ENCODE assay signal across 23 cellular contexts in the genomic region with DNA sequence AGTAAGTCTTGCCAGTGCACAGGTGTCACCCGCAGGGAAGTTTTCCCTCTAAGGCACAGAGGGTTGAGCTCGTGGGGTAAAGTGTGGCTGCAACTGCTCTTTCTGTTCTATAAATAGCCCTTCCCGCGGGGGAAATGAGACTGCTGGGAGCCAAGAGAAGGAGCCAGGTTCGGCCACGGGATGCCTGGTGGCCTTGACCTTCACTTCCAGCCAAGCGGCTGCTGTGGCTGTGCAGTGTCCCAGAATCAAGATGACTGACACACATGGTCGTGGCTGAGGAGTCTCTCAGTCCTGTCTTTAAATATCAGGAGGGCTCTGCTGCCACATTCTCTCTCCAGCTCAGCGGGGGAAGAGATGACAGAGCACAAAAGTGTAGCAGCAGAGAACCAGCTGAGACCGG.
A peak's percentile ranks its signal among the peaks of the same experiment; 100 is the strongest.
DNase-seq lines count a peak whose midpoint lies in the region; ATAC-seq and TF ChIP-seq lines count a peak whose summit lies in the region.
"Had no signal": no experiment of that assay in that cellular context is flagged by ENCODE, and none has a peak within 500 bp of the region (broad histone marks: within the 10 kb centered on the region; RNA-seq: fewer than 3 reads in every experiment).

No MANE protein-coding gene starts in this region.

- H3K36me3 ChIP-seq in cardiac muscle cell: no peaks in the 10 kb centered on the region
- H3K36me3 ChIP-seq: upper lobe of left lung had no signal

- ATAC-seq in natural killer cell treated with Interleukin-12 subunit alpha and Interleukin-12 subunit beta and Interleukin-15 and Interleukin-18, amount 100 ng/mL, for 72 hours: no peak
- no peak for ATAC-seq in natural killer cell
- ATAC-seq in GM21526 (IDR thresholded peaks at IDR 0.05; ENCODE audit: low FRiP score, unreplicated experiment): no peak
- no peak for ATAC-seq in HG03039 (IDR thresholded peaks at IDR 0.05; ENCODE audit: unreplicated experiment)
- no peak for ATAC-seq in GM21529 (IDR thresholded peaks at IDR 0.05; ENCODE audit: unreplicated experiment)
- ATAC-seq: esophagus mucosa had no signal

- no peak for TF ChIP-seq CTCF in natural killer cell (IDR thresholded peaks at IDR 0.05)
- TF ChIP-seq CTCF in cardiac muscle cell (IDR thresholded peaks at IDR 0.05; ENCODE audit: low read depth, low read length): no peak

- no peak overlapping the region for H3K27ac Mint-ChIP-seq in natural killer cell treated with Interleukin-12 subunit alpha and Interleukin-12 subunit beta and Interleukin-15 and Interleukin-18, amount 100 ng/mL, for 72 hours
- H3K27ac Mint-ChIP-seq in natural killer cell: no peak overlapping the region
- H3K27ac Mint-ChIP-seq: activated B cell treated with CpG ODN at 0.5 μM for 24 hours; activated naive CD4-positive, alpha-beta T cell treated with anti-CD3 and anti-CD28 coated beads for 36 hours; endodermal cell; HFFc6 had no signal

- H3K27me3 ChIP-seq in cardiac muscle cell: no peaks in the 10 kb centered on the region
- H3K27me3 ChIP-seq: hepatocyte, upper lobe of left lung had no signal

- peak overlapping the region; percentile 14 for H3K27ac ChIP-seq in cardiac muscle cell
- H3K27ac ChIP-seq: C4-2B, hepatocyte, KMS-11, upper lobe of left lung had no signal

- no peak overlapping the region for H3K4me3 Mint-ChIP-seq in natural killer cell treated with Interleukin-12 subunit alpha and Interleukin-12 subunit beta and Interleukin-15 and Interleukin-18, amount 100 ng/mL, for 72 hours
- no peak overlapping the region for H3K4me3 Mint-ChIP-seq in natural killer cell
- H3K4me3 Mint-ChIP-seq: activated B cell treated with CpG ODN at 0.5 μM for 24 hours; activated naive CD4-positive, alpha-beta T cell treated with anti-CD3 and anti-CD28 coated beads for 36 hours; endodermal cell; HFFc6 had no signal

- H3K9me3 Mint-ChIP-seq in natural killer cell treated with Interleukin-12 subunit alpha and Interleukin-12 subunit beta and Interleukin-15 and Interleukin-18, amount 100 ng/mL, for 72 hours: no peaks in the 10 kb centered on the region
- no peaks in the 10 kb centered on the region for H3K9me3 Mint-ChIP-seq in natural killer cell
- H3K9me3 Mint-ChIP-seq: activated B cell treated with CpG ODN at 0.5 μM for 24 hours; activated naive CD4-positive, alpha-beta T cell treated with anti-CD3 and anti-CD28 coated beads for 36 hours; endodermal cell; HFFc6 had no signal

- H3K27me3 Mint-ChIP-seq in natural killer cell treated with Interleukin-12 subunit alpha and Interleukin-12 subunit beta and Interleukin-15 and Interleukin-18, amount 100 ng/mL, for 72 hours: peaks cover 8 to 11% of the 10 kb centered on the region in 2 donors
- peaks cover 11% of the 10 kb centered on the region in 2 donors for H3K27me3 Mint-ChIP-seq in natural killer cell (ENCODE audit: low read depth in 2 of 2)

- H3K9me3 ChIP-seq in cardiac muscle cell (ENCODE audit: low read depth): no peaks in the 10 kb centered on the region
- H3K9me3 ChIP-seq: upper lobe of left lung had no signal

- intact Hi-C loops in natural killer cell (cut with micrococcal nuclease): no loop called here
- intact Hi-C loops in posterior vena cava (cut with DNase I): no loop called here

- peaks cover 24% of the 10 kb centered on the region for H3K4me1 ChIP-seq in cardiac muscle cell (ENCODE audit: low read depth)

- peak; percentile 8 for DNase-seq in natural killer cell treated with Interleukin-12 subunit alpha and Interleukin-12 subunit beta and Interleukin-15 and Interleukin-18, amount 100 ng/mL, for 72 hours (ENCODE audit: low spot score)
- no peak for DNase-seq in natural killer cell
- DNase-seq in cardiac muscle cell (ENCODE audit: low read depth in 1 of 2, low spot score in 1 of 2): peak in 1 of 2 donors; percentile 67
- peak; percentile 71 for DNase-seq in posterior vena cava (ENCODE audit: low spot score)
- DNase-seq: activated B cell treated with CpG ODN at 0.5 μM for 24 hours; activated CD4-positive, alpha-beta T cell treated with anti-CD3 and anti-CD28 coated beads, Interleukin-2, amount 50 U/mL, for 4 hours; HFFc6; NCI-H1694; NCI-H2171 treated with DMSO at 0.1 percent for 48 hours; NCI-H524 treated with DMSO at 0.1 percent for 48 hours; SIG-M5; T1000 had no signal

- H3K4me1 Mint-ChIP-seq in natural killer cell treated with Interleukin-12 subunit alpha and Interleukin-12 subunit beta and Interleukin-15 and Interleukin-18, amount 100 ng/mL, for 72 hours (ENCODE audit: low read depth in 2 of 2): peaks cover 0 to 3% of the 10 kb centered on the region in 2 donors
- no peaks in the 10 kb centered on the region for H3K4me1 Mint-ChIP-seq in natural killer cell
- H3K4me1 Mint-ChIP-seq: activated B cell treated with CpG ODN at 0.5 μM for 24 hours had no signal

- H3K36me3 Mint-ChIP-seq in natural killer cell treated with Interleukin-12 subunit alpha and Interleukin-12 subunit beta and Interleukin-15 and Interleukin-18, amount 100 ng/mL, for 72 hours: no peaks in the 10 kb centered on the region
- no peaks in the 10 kb centered on the region for H3K36me3 Mint-ChIP-seq in natural killer cell

- no peak overlapping the region for H3K4me3 ChIP-seq in cardiac muscle cell
- H3K4me3 ChIP-seq: GM12878, hepatocyte, upper lobe of left lung had no signal
